In genomic region chr1:204592246-204592948, GRCh38 we compare ENCODE assay signal across 3 cellular contexts.
TF ChIP-seq lines count a peak whose summit lies in the region.

No MANE protein-coding gene starts in this region.

TF ChIP-seq in SK-N-SH treated with all-trans-retinoic acid at 6 μM for 48 hours, 23 proteins besides CTCF, POLR2A, EP300 and RAD21 (continues in another document):
- TF ChIP-seq RARB (CRISPR knock-in tag; IDR thresholded peaks at IDR 0.05) (no peak), TCF4 (CRISPR knock-in tag; IDR thresholded peaks at IDR 0.05; ENCODE audit: borderline replicate concordance) (no peak), ZFP30 (CRISPR knock-in tag; IDR thresholded peaks at IDR 0.05) (no peak), ZFP3 (CRISPR knock-in tag; IDR thresholded peaks at IDR 0.05) (no peak), POU6F1 (CRISPR knock-in tag; IDR thresholded peaks at IDR 0.05; ENCODE audit: borderline replicate concordance, low read depth) (no peak), CSRNP3 (CRISPR knock-in tag; IDR thresholded peaks at IDR 0.05) (no peak), OSR1 (CRISPR knock-in tag; IDR thresholded peaks at IDR 0.05) (no peak)
- TF ChIP-seq, protein P1, sequence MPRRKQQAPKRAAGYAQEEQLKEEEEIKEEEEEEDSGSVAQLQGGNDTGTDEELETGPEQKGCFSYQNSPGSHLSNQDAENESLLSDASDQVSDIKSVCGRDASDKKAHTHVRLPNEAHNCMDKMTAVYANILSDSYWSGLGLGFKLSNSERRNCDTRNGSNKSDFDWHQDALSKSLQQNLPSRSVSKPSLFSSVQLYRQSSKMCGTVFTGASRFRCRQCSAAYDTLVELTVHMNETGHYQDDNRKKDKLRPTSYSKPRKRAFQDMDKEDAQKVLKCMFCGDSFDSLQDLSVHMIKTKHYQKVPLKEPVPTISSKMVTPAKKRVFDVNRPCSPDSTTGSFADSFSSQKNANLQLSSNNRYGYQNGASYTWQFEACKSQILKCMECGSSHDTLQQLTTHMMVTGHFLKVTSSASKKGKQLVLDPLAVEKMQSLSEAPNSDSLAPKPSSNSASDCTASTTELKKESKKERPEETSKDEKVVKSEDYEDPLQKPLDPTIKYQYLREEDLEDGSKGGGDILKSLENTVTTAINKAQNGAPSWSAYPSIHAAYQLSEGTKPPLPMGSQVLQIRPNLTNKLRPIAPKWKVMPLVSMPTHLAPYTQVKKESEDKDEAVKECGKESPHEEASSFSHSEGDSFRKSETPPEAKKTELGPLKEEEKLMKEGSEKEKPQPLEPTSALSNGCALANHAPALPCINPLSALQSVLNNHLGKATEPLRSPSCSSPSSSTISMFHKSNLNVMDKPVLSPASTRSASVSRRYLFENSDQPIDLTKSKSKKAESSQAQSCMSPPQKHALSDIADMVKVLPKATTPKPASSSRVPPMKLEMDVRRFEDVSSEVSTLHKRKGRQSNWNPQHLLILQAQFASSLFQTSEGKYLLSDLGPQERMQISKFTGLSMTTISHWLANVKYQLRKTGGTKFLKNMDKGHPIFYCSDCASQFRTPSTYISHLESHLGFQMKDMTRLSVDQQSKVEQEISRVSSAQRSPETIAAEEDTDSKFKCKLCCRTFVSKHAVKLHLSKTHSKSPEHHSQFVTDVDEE (CRISPR knock-in tag; IDR thresholded peaks at IDR 0.05): no peak

TF ChIP-seq in SK-N-SH, 30 proteins besides CTCF, POLR2A, EP300 and RAD21:
- TF ChIP-seq RCOR1 (IDR thresholded peaks at IDR 0.05; ENCODE audit: low read length) (no peak), FOSL2 (IDR thresholded peaks at IDR 0.05; ENCODE audit: borderline replicate concordance, low read depth) (no peak), MXI1 (IDR thresholded peaks at IDR 0.05; ENCODE audit: low read depth, low read length) (no peak), FOXM1 (IDR thresholded peaks at IDR 0.05; ENCODE audit: low read depth) (no peak), SMC3 (IDR thresholded peaks at IDR 0.05; ENCODE audit: low read depth, low read length) (no peak), USF2 (IDR thresholded peaks at IDR 0.05; ENCODE audit: borderline replicate concordance, low read depth, low read length) (no peak), PBX3 (IDR thresholded peaks at IDR 0.05) (no peak), MEF2A (IDR thresholded peaks at IDR 0.05; ENCODE audit: borderline replicate concordance, low read depth) (no peak), GATA2 (CRISPR knock-in tag; IDR thresholded peaks at IDR 0.05) (no peak), TEAD4 (IDR thresholded peaks at IDR 0.05; ENCODE audit: borderline replicate concordance, insufficient read depth) (no peak), CHD2 (IDR thresholded peaks at IDR 0.05; ENCODE audit: low read length, partially characterized antibody) (no peak), RFX5 (IDR thresholded peaks at IDR 0.05; ENCODE audit: low read length) (no peak)
- TF ChIP-seq, protein P2, sequence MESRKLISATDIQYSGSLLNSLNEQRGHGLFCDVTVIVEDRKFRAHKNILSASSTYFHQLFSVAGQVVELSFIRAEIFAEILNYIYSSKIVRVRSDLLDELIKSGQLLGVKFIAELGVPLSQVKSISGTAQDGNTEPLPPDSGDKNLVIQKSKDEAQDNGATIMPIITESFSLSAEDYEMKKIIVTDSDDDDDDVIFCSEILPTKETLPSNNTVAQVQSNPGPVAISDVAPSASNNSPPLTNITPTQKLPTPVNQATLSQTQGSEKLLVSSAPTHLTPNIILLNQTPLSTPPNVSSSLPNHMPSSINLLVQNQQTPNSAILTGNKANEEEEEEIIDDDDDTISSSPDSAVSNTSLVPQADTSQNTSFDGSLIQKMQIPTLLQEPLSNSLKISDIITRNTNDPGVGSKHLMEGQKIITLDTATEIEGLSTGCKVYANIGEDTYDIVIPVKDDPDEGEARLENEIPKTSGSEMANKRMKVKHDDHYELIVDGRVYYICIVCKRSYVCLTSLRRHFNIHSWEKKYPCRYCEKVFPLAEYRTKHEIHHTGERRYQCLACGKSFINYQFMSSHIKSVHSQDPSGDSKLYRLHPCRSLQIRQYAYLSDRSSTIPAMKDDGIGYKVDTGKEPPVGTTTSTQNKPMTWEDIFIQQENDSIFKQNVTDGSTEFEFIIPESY (IDR thresholded peaks at IDR 0.05; ENCODE audit: borderline replicate concordance, low read depth): no peak

TF ChIP-seq in K562, 482 proteins besides CTCF, POLR2A, EP300 and RAD21:
- TF ChIP-seq USF2 (CRISPR knock-in tag; IDR thresholded peaks at IDR 0.05) (no peak), NR1H2 (CRISPR knock-in tag; IDR thresholded peaks at IDR 0.05) (no peak)
- TF ChIP-seq, protein P3, sequence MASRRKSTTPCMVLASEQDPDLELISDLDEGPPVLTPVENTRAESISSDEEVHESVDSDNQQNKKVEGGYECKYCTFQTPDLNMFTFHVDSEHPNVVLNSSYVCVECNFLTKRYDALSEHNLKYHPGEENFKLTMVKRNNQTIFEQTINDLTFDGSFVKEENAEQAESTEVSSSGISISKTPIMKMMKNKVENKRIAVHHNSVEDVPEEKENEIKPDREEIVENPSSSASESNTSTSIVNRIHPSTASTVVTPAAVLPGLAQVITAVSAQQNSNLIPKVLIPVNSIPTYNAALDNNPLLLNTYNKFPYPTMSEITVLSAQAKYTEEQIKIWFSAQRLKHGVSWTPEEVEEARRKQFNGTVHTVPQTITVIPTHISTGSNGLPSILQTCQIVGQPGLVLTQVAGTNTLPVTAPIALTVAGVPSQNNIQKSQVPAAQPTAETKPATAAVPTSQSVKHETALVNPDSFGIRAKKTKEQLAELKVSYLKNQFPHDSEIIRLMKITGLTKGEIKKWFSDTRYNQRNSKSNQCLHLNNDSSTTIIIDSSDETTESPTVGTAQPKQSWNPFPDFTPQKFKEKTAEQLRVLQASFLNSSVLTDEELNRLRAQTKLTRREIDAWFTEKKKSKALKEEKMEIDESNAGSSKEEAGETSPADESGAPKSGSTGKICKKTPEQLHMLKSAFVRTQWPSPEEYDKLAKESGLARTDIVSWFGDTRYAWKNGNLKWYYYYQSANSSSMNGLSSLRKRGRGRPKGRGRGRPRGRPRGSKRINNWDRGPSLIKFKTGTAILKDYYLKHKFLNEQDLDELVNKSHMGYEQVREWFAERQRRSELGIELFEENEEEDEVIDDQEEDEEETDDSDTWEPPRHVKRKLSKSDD (conservative IDR thresholded peaks at IDR 0.05; ENCODE audit: low read length): no peak
TF ChIP-seq in K562: peak in this region for 0.
